In genomic region chr3:195891431-195892104, GRCh38 we compare ENCODE assay signal across 12 cellular contexts. TPM values are rescaled to one million over a fixed set of nuclear protein-coding genes. Genes with fewer than 3 reads are reported as not detected.
DNase-seq lines count a peak whose midpoint lies in the region; ATAC-seq and TF ChIP-seq lines count a peak whose summit lies in the region.
"Had no signal": no experiment of that assay in that cellular context is flagged by ENCODE, and none has a peak within 500 bp of the region (broad histone marks: within the 10 kb centered on the region; RNA-seq: fewer than 3 reads in every experiment).

No MANE protein-coding gene starts in this region.

- no peak for DNase-seq in SK-N-SH
- DNase-seq in esophagus squamous epithelium (lab: John Stamatoyannopoulos, UW): no peak
- no peak for DNase-seq in GM23248
- DNase-seq: activated B cell treated with CpG ODN at 0.5 μM for 24 hours, Calu3, naive B cell had no signal

- H3K9ac ChIP-seq in SK-N-SH: peak overlapping the region; percentile 59; the same call in 1 of the 2 replicates
- no peak overlapping the region for H3K9ac ChIP-seq in GM23248

- no peak for TF ChIP-seq RAD21 in SK-N-SH (IDR thresholded peaks at IDR 0.05; ENCODE audit: low read length)

- H2AFZ ChIP-seq in SK-N-SH (ENCODE audit: low read depth) (no peak overlapping the region), GM23248 (no peak overlapping the region)

- in situ Hi-C loops in GM23248 (cut with MboI): no loop called here

- H3K79me2 ChIP-seq in SK-N-SH (ENCODE audit: insufficient read depth): peaks cover 74% of the 10 kb centered on the region
- peaks cover 50% of the 10 kb centered on the region for H3K79me2 ChIP-seq in GM23248 (ENCODE audit: insufficient read depth)

- H3F3A ChIP-seq in SK-N-SH (replicated peaks; ENCODE audit: insufficient read depth) (peaks cover 28% of the 10 kb centered on the region), GM23248 (ENCODE audit: insufficient read depth) (peaks cover 10% of the 10 kb centered on the region)

- intact Hi-C loops in esophagus squamous epithelium (cut with DNase I): no loop called here

- H3K4me3 ChIP-seq in SK-N-SH (ENCODE audit: low read depth in 2 of 2, low read length in 1 of 2): peak overlapping the region; percentile 2 to 54; a peak in 3 of 4 replicates
- H3K4me3 ChIP-seq in esophagus squamous epithelium: peak overlapping the region in 3 of 4 donors; percentile 22 to 57 (median 34)
- H3K4me3 ChIP-seq in muscle layer of duodenum (ENCODE audit: low read depth in 1 of 2, low read length in 2 of 2): peak overlapping the region; percentile 30 to 52
- H3K4me3 ChIP-seq in GM23248: no peak overlapping the region

- POLR2A ChIA-PET in SK-N-SH (lab: Yijun Ruan, JAX): interaction anchor here (2.2 kb wide), 1 partner anchor 30 kb away, joined by 5 read pairs; no protein-coding TSS in a partner anchor

- H3K4me2 ChIP-seq in SK-N-SH (peak overlapping the region; percentile 93), GM23248 (ENCODE audit: unreplicated experiment) (no peak overlapping the region)

- H3K27me3 ChIP-seq in SK-N-SH (ENCODE audit: insufficient read depth): no peaks in the 10 kb centered on the region
- H3K27me3 ChIP-seq in esophagus squamous epithelium: no peaks in the 10 kb centered on the region
- no peaks in the 10 kb centered on the region for H3K27me3 ChIP-seq in muscle layer of duodenum (ENCODE audit: low read depth, low read length)
- H3K27me3 ChIP-seq in GM23248 (replicated peaks; ENCODE audit: insufficient read depth): no peaks in the 10 kb centered on the region

- TF ChIP-seq EP300 in SK-N-SH (IDR thresholded peaks at IDR 0.05; ENCODE audit: borderline replicate concordance in 1 of 2, low read depth in 1 of 2, low read length in 1 of 2): no peak

- ATAC-seq in SK-N-SH treated with all-trans-retinoic acid at 6 μM for 48 hours: no peak
- ATAC-seq in HG02610 (IDR thresholded peaks at IDR 0.05; ENCODE audit: unreplicated experiment): no peak
- ATAC-seq in GM21825 (IDR thresholded peaks at IDR 0.05; ENCODE audit: unreplicated experiment): no peak
- ATAC-seq: HCT116 had no signal

- H3K36me3 ChIP-seq in SK-N-SH (replicated peaks in 1 of 2; ENCODE audit: control insufficient read depth in 1 of 2, insufficient read depth in 2 of 2, low read length in 1 of 2) (no peaks in the 10 kb centered on the region), esophagus squamous epithelium (peaks cover 0 to 30% (median 0%) of the 10 kb centered on the region in 3 donors), muscle layer of duodenum (ENCODE audit: control insufficient read depth in 1 of 2, insufficient read depth in 2 of 2, low read length in 2 of 2) (no peaks in the 10 kb centered on the region), GM23248 (ENCODE audit: low read depth) (no peaks in the 10 kb centered on the region)

- H3K9me3 ChIP-seq in SK-N-SH (no peaks in the 10 kb centered on the region), esophagus squamous epithelium (no peaks in the 10 kb centered on the region), muscle layer of duodenum (ENCODE audit: control insufficient read depth in 1 of 2, low read length in 2 of 2) (no peaks in the 10 kb centered on the region), GM23248 (ENCODE audit: low read depth) (no peaks in the 10 kb centered on the region)

- H3K4me1 ChIP-seq in SK-N-SH (ENCODE audit: control insufficient read depth in 1 of 2, insufficient read depth in 2 of 2, low read depth in 1 of 2, low read length in 1 of 2): peaks cover 26 to 39% of the 10 kb centered on the region in 2 experiments; a peak in 3 of 4 replicates
- peaks cover 34 to 74% (median 35%) of the 10 kb centered on the region in 3 donors for H3K4me1 ChIP-seq in esophagus squamous epithelium
- H3K4me1 ChIP-seq in muscle layer of duodenum (ENCODE audit: control insufficient read depth in 1 of 2, insufficient read depth in 2 of 2, low read length in 2 of 2): peaks cover 20 to 46% of the 10 kb centered on the region in 2 donors
- peaks cover 28% of the 10 kb centered on the region for H3K4me1 ChIP-seq in GM23248 (ENCODE audit: insufficient read depth)

- CTCF ChIA-PET in SK-N-SH (lab: Yijun Ruan, JAX): interaction anchor here (6.4 to 29.0 kb wide), 3 partner anchors 17 to 35 kb away, joined by 67 to 606 read pairs (median 141); partner anchors contain the start of gene TNK2

- TF ChIP-seq CTCF in SK-N-SH (IDR thresholded peaks at IDR 0.05) (no peak), esophagus squamous epithelium (IDR thresholded peaks at IDR 0.05) (no peak)

- H4K20me1 ChIP-seq in SK-N-SH (ENCODE audit: insufficient read depth) (peaks cover 19% of the 10 kb centered on the region; the same call in 1 of the 2 replicates), GM23248 (ENCODE audit: insufficient read depth) (no peaks in the 10 kb centered on the region)

- no peak for TF ChIP-seq POLR2A in esophagus squamous epithelium (IDR thresholded peaks at IDR 0.05)

- no peaks in the 10 kb centered on the region for H3K9me2 ChIP-seq in SK-N-SH
- no peaks in the 10 kb centered on the region for H3K9me2 ChIP-seq in GM23248 (ENCODE audit: insufficient read depth)

- 96% methylated on average over 11 of the region's 19 CpGs for WGBS in SK-N-SH (ENCODE audit: low lambda C conversion rate)
- 69 to 93% methylated on average over 11 of the region's 19 CpGs for whole genome bisulfite sequencing in esophagus squamous epithelium, 2 donors
- 95 to 96% methylated on average over 18 to 19 of the region's 19 CpGs for WGBS in GM23248 (ENCODE audit: low coverage in 1 of 2, low lambda C conversion rate in 2 of 2, missing lambda C conversion rate in 2 of 2), 2 experiments

- H3K27ac ChIP-seq in SK-N-SH (ENCODE audit: low read depth in 2 of 2, low read length in 1 of 2) (peak overlapping the region in 1 of 2 experiments; percentile 86; a peak in 3 of 4 replicates), esophagus squamous epithelium (peak overlapping the region in 3 of 4 donors; percentile 16 to 94 (median 93)), muscle layer of duodenum (ENCODE audit: low read length) (no peak overlapping the region), temporal lobe (ENCODE audit: low read depth, low read length) (peak overlapping the region; percentile 78), GM23248 (no peak overlapping the region)

TF ChIP-seq in SK-N-SH, 30 proteins besides CTCF, POLR2A, EP300 and RAD21 (continues in another document):
- no peak for TF ChIP-seq MEF2A (IDR thresholded peaks at IDR 0.05; ENCODE audit: borderline replicate concordance, low read depth)
- TF ChIP-seq GATA2 (CRISPR knock-in tag; IDR thresholded peaks at IDR 0.05): no peak
- no peak for TF ChIP-seq CHD2 (IDR thresholded peaks at IDR 0.05; ENCODE audit: low read length, partially characterized antibody)
- TF ChIP-seq ZBTB33 (IDR thresholded peaks at IDR 0.05; ENCODE audit: borderline replicate concordance, low read depth): no peak

TF ChIP-seq in SK-N-SH treated with all-trans-retinoic acid at 6 μM for 48 hours, 23 proteins besides CTCF, POLR2A, EP300 and RAD21:
- TF ChIP-seq CSRNP3 (CRISPR knock-in tag; IDR thresholded peaks at IDR 0.05) (no peak), CSDC2 (CRISPR knock-in tag; IDR thresholded peaks at IDR 0.05) (no peak), OSR1 (CRISPR knock-in tag; IDR thresholded peaks at IDR 0.05) (no peak), TOX (CRISPR knock-in tag; IDR thresholded peaks at IDR 0.05; ENCODE audit: borderline replicate concordance) (no peak), ZNF8 (CRISPR knock-in tag; IDR thresholded peaks at IDR 0.05) (no peak), ZNF70 (CRISPR knock-in tag; IDR thresholded peaks at IDR 0.05) (no peak)

RNA-seq across cellular contexts. Expression of gene TNK2, which starts 16.8 kb away (rescaled TPM):
- polyA plus RNA-seq in SK-N-SH (2012; rRNA removed) (11.3 and 17.3 TPM in 2 replicates), GM23248 (2016; fragmentation: Nextera tagmentation; extraction: Ambion mirVana) (3.2 and 3.4 TPM in 2 replicates)
- polyA plus RNA-seq in SK-N-SH (2012; cell fraction: cytosol; rRNA removed): 5.5 and 10.9 TPM in 2 replicates
- polyA plus RNA-seq in SK-N-SH (2012; cell fraction: nucleus; rRNA removed): 119 and 155 TPM in 2 replicates
- total RNA-seq in esophagus squamous epithelium (10 to 100 TPM; 18.4 to 45.7 (median 42.8) TPM), temporal lobe (13.0 TPM)
- total RNA-seq in GM23248 (2014; rRNA removed; shearing (Covaris generic)): 8.5 and 12.3 TPM in 2 replicates

Comparison
In these comparisons a context has a peak if more than half of its experiments do, and no peak if none do; other contexts are left out.
1. H3K27ac ChIP-seq: peak in esophagus squamous epithelium (3 of 4) and temporal lobe (single experiment); none in muscle layer of duodenum (single experiment) and GM23248 (single experiment).